8 cellular contexts compared by ENCODE assay signal in the genomic region with DNA sequence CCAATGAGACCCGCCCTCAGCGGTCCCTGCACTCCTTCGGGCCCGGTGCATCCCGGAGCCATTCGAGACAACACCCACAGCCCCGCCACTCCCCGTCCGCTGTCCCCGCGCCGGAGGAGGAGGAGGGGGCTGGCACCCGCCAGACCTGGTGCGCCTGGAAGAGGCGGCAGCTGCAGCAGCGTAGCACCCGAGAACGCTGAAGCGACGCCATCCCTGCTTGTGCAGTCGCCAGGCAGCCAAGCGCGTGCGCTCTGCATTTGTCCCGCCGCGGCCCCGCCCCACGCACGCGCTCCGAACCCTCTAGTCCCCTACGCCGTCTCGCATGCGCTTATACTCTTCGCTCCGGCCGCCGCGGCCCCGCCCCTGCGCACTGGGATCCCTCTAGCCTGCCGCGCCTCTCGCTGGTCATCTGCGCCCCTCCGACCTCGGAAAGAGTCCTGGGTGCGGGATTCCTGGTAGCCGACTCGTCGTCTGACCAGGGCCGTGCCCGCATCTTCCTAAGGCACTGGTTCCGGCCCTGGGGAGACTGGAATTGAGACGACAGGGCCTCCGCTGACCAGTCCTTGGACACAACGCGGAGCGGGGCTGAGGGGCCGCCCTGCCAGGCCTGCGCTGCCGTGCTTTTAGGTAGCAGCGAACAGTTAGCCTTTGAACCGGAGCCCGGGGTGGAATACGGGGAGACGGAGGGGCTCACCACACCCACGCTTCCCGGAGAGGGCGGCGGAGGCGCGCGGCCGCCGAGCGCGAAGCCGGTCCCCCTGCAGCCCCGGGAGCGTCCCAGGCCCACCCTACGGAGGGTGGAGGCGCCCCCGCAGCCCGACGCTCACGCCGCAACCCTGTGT.
DNase-seq lines count a peak whose midpoint lies in the region; ATAC-seq lines count a peak whose summit lies in the region.

A gene with protein sequence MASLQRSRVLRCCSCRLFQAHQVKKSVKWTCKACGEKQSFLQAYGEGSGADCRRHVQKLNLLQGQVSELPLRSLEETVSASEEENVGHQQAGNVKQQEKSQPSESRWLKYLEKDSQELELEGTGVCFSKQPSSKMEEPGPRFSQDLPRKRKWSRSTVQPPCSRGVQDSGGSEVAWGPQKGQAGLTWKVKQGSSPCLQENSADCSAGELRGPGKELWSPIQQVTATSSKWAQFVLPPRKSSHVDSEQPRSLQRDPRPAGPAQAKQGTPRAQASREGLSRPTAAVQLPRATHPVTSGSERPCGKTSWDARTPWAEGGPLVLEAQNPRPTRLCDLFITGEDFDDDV (minus strand): TSS at position 232 of the 842 bp plus-strand sequence. CDS start 21 bp downstream, at position 211.

- DNase-seq in AG08396 (ENCODE audit: low spot score) (peak; percentile 99), NCI-H345 (lab: John Stamatoyannopoulos, UW) (peak; percentile 95), cerebellar cortex (ENCODE audit: low spot score) (peak; percentile 97), islet precursor cell (peak; percentile 97)
- DNase-seq in stimulated activated CD4-positive, alpha-beta T cell treated with anti-CD3 and anti-CD28 coated beads, Interleukin-12 subunit alpha, Interleukin-12 subunit beta, amount 100 ng/mL, for 48 hours (ENCODE audit: low read depth in 2 of 3, low spot score in 1 of 3), result peak; percentile 81 to 91 (median 81)

- ATAC-seq in GM18907 (IDR thresholded peaks at IDR 0.05; ENCODE audit: unreplicated experiment) (peak; percentile 95), HG03159 (IDR thresholded peaks at IDR 0.05; ENCODE audit: unreplicated experiment) (peak; percentile 94)
- ATAC-seq in activated CD4-positive, CD25-positive, alpha-beta regulatory T cell treated with anti-CD3 and anti-CD28 coated beads, Interleukin-2, amount 50 U/mL, for 24 hours, result peak; percentile 98

Comparison
In these comparisons a context has a peak if more than half of its experiments do, and no peak if none do; other contexts are left out.
1. Peak in every context shown above with its lines: DNase-seq and ATAC-seq.